Comparison of ENCODE assay signal across 2 cellular contexts in the genomic region with DNA sequence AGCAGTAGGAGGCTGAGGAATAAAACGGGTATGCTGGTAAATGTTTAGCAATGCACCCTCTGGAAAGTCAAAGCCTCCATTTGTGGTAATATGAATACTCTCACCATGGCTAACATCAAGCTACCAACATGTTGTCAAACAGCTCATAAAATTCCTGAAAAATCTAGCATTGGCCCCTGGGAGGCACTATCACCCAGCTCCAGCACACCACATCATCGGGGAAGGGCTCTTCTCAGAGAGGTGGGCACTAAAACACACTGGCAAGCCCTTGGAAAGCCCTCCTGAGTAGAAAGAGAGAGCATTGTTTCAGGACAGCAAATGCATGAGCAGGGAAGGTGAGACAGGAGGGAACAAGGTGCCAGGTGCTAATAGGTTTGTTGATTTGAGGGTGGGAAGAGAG.
TF ChIP-seq lines count a peak whose summit lies in the region.

No MANE protein-coding gene starts in this region.

TF ChIP-seq in Ishikawa, 13 proteins besides CTCF, POLR2A, EP300 and RAD21:
- TF ChIP-seq FOXM1 (IDR thresholded peaks at IDR 0.05; ENCODE audit: borderline replicate concordance, low read depth) (no peak), NFIC (IDR thresholded peaks at IDR 0.05) (no peak), MAX (IDR thresholded peaks at IDR 0.05) (no peak), ZBTB7A (IDR thresholded peaks at IDR 0.05; ENCODE audit: low read depth) (no peak), EGR1 (IDR thresholded peaks at IDR 0.05) (no peak), YY1 (IDR thresholded peaks at IDR 0.05; ENCODE audit: low read depth) (no peak)

TF ChIP-seq in H1, 55 proteins besides CTCF, POLR2A, EP300 and RAD21:
- TF ChIP-seq ZNF274 (IDR thresholded peaks at IDR 0.05; ENCODE audit: borderline replicate concordance, extremely low read depth, low read length) (no peak), TAF1 (IDR thresholded peaks at IDR 0.05; ENCODE audit: low read depth, low read length) (0 out of 2 replicates have a peak, but pooled peaks have one; percentile 14)
